Comparison of ENCODE assay signal across 8 cellular contexts in the genomic region with DNA sequence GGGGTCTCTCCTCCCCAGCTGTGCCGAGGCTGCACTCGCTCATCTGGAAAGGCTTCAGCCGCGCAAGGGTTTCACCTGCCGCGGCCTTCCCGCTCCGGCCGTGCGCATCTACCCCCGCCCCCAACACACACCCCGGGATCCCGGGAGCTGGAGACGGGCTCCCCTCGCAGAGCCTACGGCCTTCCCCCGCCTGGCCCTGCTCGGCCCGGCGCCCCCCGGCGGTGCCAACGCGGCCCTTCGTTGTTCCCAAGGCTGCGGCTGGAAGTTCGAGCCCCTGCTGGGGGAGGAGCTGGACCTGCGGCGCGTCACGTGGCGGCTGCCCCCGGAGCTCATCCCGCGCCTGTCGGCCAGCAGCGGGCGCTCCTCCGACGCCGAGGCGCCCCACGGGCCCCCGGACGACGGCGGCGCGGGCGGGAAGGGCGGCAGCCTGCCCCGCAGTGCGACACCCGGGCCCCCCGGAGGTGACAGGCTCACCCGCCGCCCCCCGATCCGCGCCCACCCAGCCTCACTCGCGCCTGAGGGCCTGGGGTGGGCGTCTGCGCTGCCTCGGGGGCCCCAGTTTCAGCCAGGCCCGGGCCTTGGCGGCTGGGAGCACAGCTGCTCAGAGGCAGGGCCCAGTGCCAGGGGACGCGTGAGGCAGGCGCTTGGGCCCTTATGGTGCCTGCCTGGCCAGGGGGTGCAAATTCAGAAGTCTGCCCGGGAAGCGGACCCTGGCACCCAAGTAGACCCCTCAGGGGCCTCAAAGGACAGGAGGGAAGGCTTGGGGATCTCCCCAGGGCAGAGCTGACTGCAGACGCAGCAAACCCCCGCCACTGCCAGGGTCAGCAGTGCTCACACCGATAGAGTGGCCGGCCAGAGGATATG. TPM values are rescaled to one million over a fixed set of nuclear protein-coding genes. Genes with fewer than 3 reads are reported as not detected.
DNase-seq lines count a peak whose midpoint lies in the region; ATAC-seq and TF ChIP-seq lines count a peak whose summit lies in the region.

No MANE protein-coding gene starts in this region.

- no peaks in the 10 kb centered on the region for H3K9me3 Mint-ChIP-seq in Calu3 (ENCODE audit: low read depth, unreplicated experiment)

- no peak for TF ChIP-seq CTCF in Calu3 (IDR thresholded peaks at IDR 0.05; ENCODE audit: unreplicated experiment)

- DNase-seq in C1 segment of cervical spinal cord (lab: John Stamatoyannopoulos, UW), result peak in 11 of 14 donors; percentile 27 to 79 (median 56)
- DNase-seq in NCI-H1092 treated with DMSO at 0.1 percent for 48 hours (lab: John Stamatoyannopoulos, UW), result peak; percentile 62
- DNase-seq in activated CD4-positive, alpha-beta T cell treated with anti-CD3 and anti-CD28 coated beads, Interleukin-2, amount 50 U/mL, for 24 hours (ENCODE audit: low read depth in 1 of 2, low spot score in 1 of 2), result peak; percentile 50 to 52
- DNase-seq in effector CD8-positive, alpha-beta T cell (lab: John Stamatoyannopoulos, UW), result peak; percentile 57
- DNase-seq in midbrain (lab: John Stamatoyannopoulos, UW), result peak; percentile 61
- DNase-seq in stimulated activated CD8-positive, alpha-beta memory T cell treated with anti-CD3 and anti-CD28 coated beads, Interleukin-4, amount 100 ng/mL, for 48 hours, result peak; percentile 81
- DNase-seq in Calu3, result no peak

- no peak overlapping the region for H3K4me3 Mint-ChIP-seq in Calu3 (ENCODE audit: low read depth, unreplicated experiment)

- no peak overlapping the region for H3K27ac Mint-ChIP-seq in Calu3 (ENCODE audit: unreplicated experiment)

- H3K27me3 Mint-ChIP-seq in Calu3 (ENCODE audit: unreplicated experiment), result no peaks in the 10 kb centered on the region

- CTCF ChIA-PET in Calu3 (lab: Charles Lee), result interaction anchor here (0.5 kb wide), 1 partner anchor 10 kb away, joined by 4 read pairs; no protein-coding TSS in a partner anchor

- intact Hi-C loops in Calu3 (cut with micrococcal nuclease; ENCODE audit: unreplicated experiment), result no loop called here

- ATAC-seq in GM21381 (IDR thresholded peaks at IDR 0.05; ENCODE audit: unreplicated experiment), result peak; percentile 48

- H3K36me3 Mint-ChIP-seq in Calu3 (ENCODE audit: insufficient read depth, unreplicated experiment), result peaks cover 65% of the 10 kb centered on the region

- H3K4me1 Mint-ChIP-seq in Calu3 (ENCODE audit: low read depth, unreplicated experiment), result peaks cover 8% of the 10 kb centered on the region

- BruUV-seq in Calu3 (replicated peaks; lab: Mats Ljungman, UMichigan), result no TSS peak

RNA-seq across cellular contexts. Expression of gene GALK1, which starts 11.2 kb away (rescaled TPM):
- 20.4 and 20.5 TPM in 2 replicates for total RNA-seq in Calu3 (2022)

RNA-seq across cellular contexts. Expression of gene UNK, which starts 30.9 kb away (rescaled TPM):
- 26.0 and 29.7 TPM in 2 replicates for total RNA-seq in Calu3 (2022)

RNA-seq across cellular contexts. Expression of gene ITGB4, which starts 32.5 kb away (rescaled TPM):
- 253 and 301 TPM in 2 replicates for total RNA-seq in Calu3 (2022)
